Comparison of ENCODE assay signal across 30 cellular contexts in the genomic region with DNA sequence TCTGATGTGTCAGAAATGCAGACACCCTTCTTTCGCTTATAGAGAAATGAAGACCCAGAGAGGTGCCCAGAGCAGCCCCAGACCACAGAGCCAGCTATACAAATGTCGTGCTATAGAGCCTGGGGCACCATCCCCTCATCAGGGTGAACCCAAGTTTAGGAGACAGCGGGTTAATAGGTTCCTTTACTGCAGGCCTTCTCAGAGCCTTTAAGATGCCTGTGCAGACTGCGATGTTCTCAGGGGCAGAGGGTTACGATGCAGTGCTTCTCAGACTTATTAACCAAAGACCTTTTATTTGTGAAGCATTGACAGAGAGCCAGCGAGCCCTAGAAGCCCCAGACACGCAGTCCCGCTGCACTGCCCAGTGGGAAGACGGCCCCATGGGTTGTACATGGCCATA.
"Had no signal": no experiment of that assay in that cellular context is flagged by ENCODE, and none has a peak within 500 bp of the region (broad histone marks: within the 10 kb centered on the region; RNA-seq: fewer than 3 reads in every experiment).

No MANE protein-coding gene starts in this region.

- H3K27ac ChIP-seq: adrenal gland, body of pancreas, esophagus muscularis mucosa, gastroesophageal sphincter, heart right ventricle, hepatocyte, WERI-Rb-1 had no signal

- ATAC-seq: activated CD4-positive, CD25-positive, alpha-beta regulatory T cell treated with anti-CD3 and anti-CD28 coated beads, Interleukin-2, amount 50 U/mL, for 24 hours; activated CD8-positive, alpha-beta T cell treated with anti-CD3 and anti-CD28 coated beads for 36 hours; activated naive CD8-positive, alpha-beta T cell treated with anti-CD3 and anti-CD28 coated beads, Interleukin-2, amount 50 U/mL, for 24 hours; activated T-cell treated with anti-CD3 and anti-CD28 coated beads, Interleukin-2, amount 50 U/mL, for 4 hours; body of pancreas; effector memory CD8-positive, alpha-beta T cell; gastroesophageal sphincter; heart right ventricle had no signal

- H3K9me3 ChIP-seq: adrenal gland, body of pancreas, esophagus muscularis mucosa, gastroesophageal sphincter, heart right ventricle had no signal

- FAIRE-seq: colon had no signal

- H3K4me3 ChIP-seq: adrenal gland, body of pancreas, esophagus muscularis mucosa, gastroesophageal sphincter, heart right ventricle, hepatocyte had no signal

- H3K4me1 ChIP-seq: body of pancreas had no signal

- H3K27me3 ChIP-seq: adrenal gland, body of pancreas, esophagus muscularis mucosa, gastroesophageal sphincter, heart right ventricle, hepatocyte had no signal

- DNase-seq: activated B cell treated with CpG ODN at 0.5 μM for 24 hours; activated CD4-positive, alpha-beta T cell treated with anti-CD3 and anti-CD28 coated beads for 48 hours; activated CD4-positive, alpha-beta T cell treated with anti-CD3 and anti-CD28 coated beads, Interleukin-2, amount 50 U/mL, for 1 hour; activated CD4-positive, alpha-beta T cell treated with anti-CD3 and anti-CD28 coated beads, Interleukin-2, amount 50 U/mL, for 48 hours; activated CD8-positive, alpha-beta memory T cell treated with anti-CD3 and anti-CD28 coated beads for 24 hours; activated CD8-positive, alpha-beta T cell treated with anti-CD3 and anti-CD28 coated beads for 36 hours; activated effector memory CD4-positive, alpha-beta T cell treated with anti-CD3 and anti-CD28 coated beads, Interleukin-2, amount 50 U/mL, for 16 hours; activated naive CD4-positive, alpha-beta T cell treated with anti-CD3 and anti-CD28 coated beads for 36 hours; activated naive CD8-positive, alpha-beta T cell treated with anti-CD3 and anti-CD28 coated beads for 36 hours; activated naive CD8-positive, alpha-beta T cell treated with anti-CD3 and anti-CD28 coated beads, Interleukin-2, amount 50 U/mL, for 24 hours; activated T-cell treated with anti-CD3 and anti-CD28 coated beads, Interleukin-2, amount 50 U/mL, for 4 hours; adrenal gland; amygdala; aorta; body of pancreas; caudate nucleus; cortex of kidney; dermis blood vessel endothelial cell; effector CD4-positive, alpha-beta T cell; effector memory CD8-positive, alpha-beta T cell; erythroblast; foreskin melanocyte; heart right ventricle; T1000; WERI-Rb-1 had no signal

- H3K36me3 ChIP-seq: adrenal gland had no signal
